Comparison of ENCODE assay signal across 22 cellular contexts in the genomic region with DNA sequence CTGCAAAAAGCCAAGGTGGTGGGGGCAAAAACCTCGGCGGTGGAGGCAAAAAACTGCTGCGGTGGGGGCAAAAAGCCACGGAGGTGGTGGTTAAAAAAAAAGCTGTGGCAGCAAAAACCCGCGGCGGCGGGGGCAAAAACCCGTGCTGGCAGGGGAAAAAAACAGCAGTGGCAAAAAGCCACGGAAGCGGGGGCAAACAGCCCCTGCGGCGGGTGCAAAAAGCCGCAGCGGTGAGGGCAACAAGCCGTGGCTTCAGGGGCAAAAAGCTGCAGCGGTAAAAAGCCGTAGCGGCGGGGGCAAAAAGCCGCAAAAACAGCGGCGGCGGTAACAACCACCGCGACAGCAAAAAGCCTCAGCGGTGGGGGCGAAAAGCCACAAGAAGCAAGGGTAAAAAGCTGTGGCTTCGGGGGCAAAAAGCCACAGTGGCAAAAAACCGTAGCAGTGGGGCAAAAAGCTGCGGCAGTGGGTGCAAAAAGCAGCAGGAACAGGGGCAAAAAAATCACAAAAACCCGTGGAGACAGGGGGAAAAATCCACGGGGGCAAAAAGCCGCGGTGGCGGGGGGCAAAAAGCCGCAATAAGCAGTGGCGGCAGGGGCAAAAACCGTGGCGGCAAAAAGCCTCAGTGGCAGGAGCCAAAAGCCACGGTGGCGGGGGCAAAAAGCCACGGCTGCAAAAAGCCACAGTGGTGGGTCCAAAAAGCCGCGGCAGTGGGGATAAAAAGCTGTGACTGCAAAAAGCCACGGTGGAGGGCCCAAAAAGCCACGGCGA.
DNase-seq lines count a peak whose midpoint lies in the region; ATAC-seq and TF ChIP-seq lines count a peak whose summit lies in the region.
"Had no signal": no experiment of that assay in that cellular context is flagged by ENCODE, and none has a peak within 500 bp of the region (broad histone marks: within the 10 kb centered on the region; RNA-seq: fewer than 3 reads in every experiment).

No MANE protein-coding gene starts in this region.

- H3K27ac Mint-ChIP-seq in osteocyte (ENCODE audit: unreplicated experiment), result no peak overlapping the region
- H3K27ac Mint-ChIP-seq: CD4-positive, alpha-beta memory T cell had no signal

- H3K9me3 ChIP-seq in RWPE2 (ENCODE audit: severe bottlenecking) (no peaks in the 10 kb centered on the region), aorta (ENCODE audit: control insufficient read depth, low read length) (no peaks in the 10 kb centered on the region)
- H3K9me3 ChIP-seq: Caco-2, HAP-1 had no signal

- WGBS in aorta, 2 donors, result 31 to 39% methylated on average over 48 of the region's 48 CpGs

- H3K4me3 ChIP-seq in RWPE2 (ENCODE audit: severe bottlenecking) (no peak overlapping the region), aorta (ENCODE audit: low read length in 2 of 2) (no peak overlapping the region)
- H3K4me3 ChIP-seq: BLaER1 treated with 17β-estradiol and CSF1 and Interleukin-3, amounts not matched to agents 10 nM and 100 nM; GM23248; HAP-1 had no signal

- H3K27me3 ChIP-seq in RWPE2 (ENCODE audit: insufficient read depth, poor library complexity, severe bottlenecking) (no peaks in the 10 kb centered on the region), aorta (ENCODE audit: control insufficient read depth in 1 of 2, insufficient read depth in 2 of 2, low read length in 1 of 2) (peaks cover 0 to 3% of the 10 kb centered on the region in 2 donors)
- H3K27me3 ChIP-seq: BLaER1 treated with 17β-estradiol and CSF1 and Interleukin-3, amounts not matched to agents 10 nM and 100 nM had no signal

- H3K4me1 Mint-ChIP-seq in osteocyte (ENCODE audit: unreplicated experiment), result no peaks in the 10 kb centered on the region
- H3K4me1 Mint-ChIP-seq: CD4-positive, alpha-beta memory T cell had no signal

- H3K27me3 Mint-ChIP-seq in osteocyte (ENCODE audit: unreplicated experiment), result no peaks in the 10 kb centered on the region

- no peaks in the 10 kb centered on the region for H3K4me1 ChIP-seq in RWPE2 (ENCODE audit: insufficient read depth, poor library complexity, severe bottlenecking)
- H3K4me1 ChIP-seq in aorta (ENCODE audit: control insufficient read depth in 1 of 2, insufficient read depth in 2 of 2, low read length in 2 of 2), result no peaks in the 10 kb centered on the region
- H3K4me1 ChIP-seq: BLaER1 treated with 17β-estradiol and CSF1 and Interleukin-3, amounts not matched to agents 10 nM and 100 nM; Caco-2; HAP-1 had no signal

- intact Hi-C loops in aorta (cut with DNase I) (no loop called here), left ventricle myocardium superior (cut with micrococcal nuclease) (no loop called here)

- peaks cover 38% of the 10 kb centered on the region for H3K9me3 Mint-ChIP-seq in osteocyte (ENCODE audit: unreplicated experiment)

- DNase-seq in GM03348 (ENCODE audit: low spot score), result peak; percentile 2
- DNase-seq in RWPE2 (ENCODE audit: low spot score), result peak; percentile 11
- DNase-seq in osteocyte (ENCODE audit: extremely low spot score, unreplicated experiment), result peak; percentile 78
- DNase-seq in aorta, result peak; percentile 14 to 57
- DNase-seq in left ventricle myocardium superior, result no peak
- DNase-seq: Caco-2; CD4-positive, alpha-beta memory T cell; DND-41; IMR-90; NCI-H1105; NCI-H146; NCI-H2029; NCI-H345; NCI-H524; NCI-H82; SHP77; SW 1271 had no signal

- TF ChIP-seq CTCF in RWPE2 (IDR thresholded peaks at IDR 0.05; ENCODE audit: poor library complexity, severe bottlenecking), result no peak
- TF ChIP-seq CTCF in osteocyte (IDR thresholded peaks at IDR 0.05), result no peak

- no peak overlapping the region for H3K4me3 Mint-ChIP-seq in osteocyte (ENCODE audit: unreplicated experiment)
- H3K4me3 Mint-ChIP-seq: CD4-positive, alpha-beta memory T cell had no signal

- H3K27ac ChIP-seq in RWPE2 (ENCODE audit: poor library complexity, severe bottlenecking), result no peak overlapping the region
- no peak overlapping the region for H3K27ac ChIP-seq in aorta (ENCODE audit: low read depth in 1 of 2, low read length in 2 of 2)
- H3K27ac ChIP-seq: BLaER1 treated with 17β-estradiol and CSF1 and Interleukin-3, amounts not matched to agents 10 nM and 100 nM; GM23248 had no signal

- H3K36me3 Mint-ChIP-seq in osteocyte (ENCODE audit: unreplicated experiment), result no peaks in the 10 kb centered on the region

- no peak for ATAC-seq in RWPE2 (ENCODE audit: low read depth)
- ATAC-seq in aorta (ENCODE audit: low FRiP score), result no peak
- no peak for ATAC-seq in GM21526 (IDR thresholded peaks at IDR 0.05; ENCODE audit: low FRiP score, unreplicated experiment)
- ATAC-seq in HG02798 (IDR thresholded peaks at IDR 0.05; ENCODE audit: poor library complexity, unreplicated experiment), result no peak
- ATAC-seq in left ventricle myocardium superior, result no peak

- no peaks in the 10 kb centered on the region for H3K36me3 ChIP-seq in RWPE2 (ENCODE audit: low read depth)
- no peaks in the 10 kb centered on the region for H3K36me3 ChIP-seq in aorta (ENCODE audit: control insufficient read depth in 1 of 2, insufficient read depth in 2 of 2, low read length in 1 of 2)
- H3K36me3 ChIP-seq: BLaER1 treated with 17β-estradiol and CSF1 and Interleukin-3, amounts not matched to agents 10 nM and 100 nM; HAP-1 had no signal
